23 cellular contexts compared by ENCODE assay signal in the genomic region with DNA sequence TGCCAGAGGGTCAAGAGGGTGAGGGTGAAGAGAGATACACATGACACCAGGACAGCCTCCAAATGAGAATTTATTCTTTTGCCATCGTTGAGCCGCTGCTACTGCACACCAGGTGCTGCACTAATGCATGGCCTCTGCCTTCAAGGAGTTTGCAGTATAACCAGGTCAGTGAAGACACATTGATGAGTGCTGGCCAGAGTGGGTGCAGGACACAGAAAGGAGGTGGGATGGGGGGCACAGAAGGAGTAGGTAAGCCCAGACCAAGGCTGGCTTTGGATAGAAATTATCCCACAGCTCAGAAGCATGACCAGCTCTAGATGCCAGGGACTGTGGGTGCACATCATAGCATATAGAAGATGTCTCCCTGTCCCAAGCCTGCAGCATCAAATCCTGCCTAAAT. TPM values are rescaled to one million over a fixed set of nuclear protein-coding genes. Genes with fewer than 3 reads are reported as not detected.
DNase-seq lines count a peak whose midpoint lies in the region; ATAC-seq and TF ChIP-seq lines count a peak whose summit lies in the region.
"Had no signal": no experiment of that assay in that cellular context is flagged by ENCODE, and none has a peak within 500 bp of the region (broad histone marks: within the 10 kb centered on the region; RNA-seq: fewer than 3 reads in every experiment).

No MANE protein-coding gene starts in this region.

- no peak overlapping the region for H3K4me3 ChIP-seq in endodermal cell (ENCODE audit: low read length)
- no peak overlapping the region for H3K4me3 ChIP-seq in PC-3 (ENCODE audit: low read length)
- H3K4me3 ChIP-seq: A549, GM12878, GM23248, HAP-1 had no signal

- H3K36me3 ChIP-seq in endodermal cell (ENCODE audit: control insufficient read depth, insufficient read depth, low read length) (no peaks in the 10 kb centered on the region), PC-3 (ENCODE audit: low read depth, low read length) (no peaks in the 10 kb centered on the region)
- H3K36me3 ChIP-seq: HAP-1 had no signal

- no peaks in the 10 kb centered on the region for H3K79me2 ChIP-seq in PC-3 (ENCODE audit: low read length)

- intact Hi-C loops in PC-3 (cut with micrococcal nuclease): no loop called here

- H3K4me1 Mint-ChIP-seq in endodermal cell: peaks cover 4% of the 10 kb centered on the region
- H3K4me1 Mint-ChIP-seq in stimulated activated memory B cell treated with anti-CD40 and anti-IgM and Interleukin-4, amounts not matched to agents 10 μg/mL and 1 μg/mL and 100 μg/mL, for 72 hours: peaks cover 5% of the 10 kb centered on the region
- H3K4me1 Mint-ChIP-seq: CD4-positive, alpha-beta memory T cell had no signal

- WGBS in endodermal cell (ENCODE audit: insufficient coverage in 1 of 2, insufficient read length in 1 of 2), 2 experiments: 83 to 93% methylated on average over 2 of the region's 2 CpGs

- no peaks in the 10 kb centered on the region for H3K36me3 Mint-ChIP-seq in endodermal cell (ENCODE audit: low read depth)
- H3K36me3 Mint-ChIP-seq in stimulated activated memory B cell treated with anti-CD40 and anti-IgM and Interleukin-4, amounts not matched to agents 10 μg/mL and 1 μg/mL and 100 μg/mL, for 72 hours: no peaks in the 10 kb centered on the region
- H3K36me3 Mint-ChIP-seq: CD4-positive, alpha-beta memory T cell had no signal

- H3K27me3 ChIP-seq in endodermal cell (ENCODE audit: control insufficient read depth, insufficient read depth, low read length, poor library complexity, severe bottlenecking) (no peaks in the 10 kb centered on the region), PC-3 (ENCODE audit: low read length) (no peaks in the 10 kb centered on the region)

- no peak overlapping the region for H3K27ac Mint-ChIP-seq in endodermal cell
- H3K27ac Mint-ChIP-seq in stimulated activated memory B cell treated with anti-CD40 and anti-IgM and Interleukin-4, amounts not matched to agents 10 μg/mL and 1 μg/mL and 100 μg/mL, for 72 hours: no peak overlapping the region
- H3K27ac Mint-ChIP-seq: CD4-positive, alpha-beta memory T cell had no signal

- H3K4me2 ChIP-seq in PC-3 (ENCODE audit: low read length): no peak overlapping the region
- H3K4me2 ChIP-seq: A549 had no signal

- no TSS peak for BruUV-seq in PC-3 (replicated peaks; lab: Mats Ljungman, UMichigan)

- H3K9me3 ChIP-seq in endodermal cell (ENCODE audit: control insufficient read depth, low read length) (no peaks in the 10 kb centered on the region), PC-3 (ENCODE audit: low read length) (no peaks in the 10 kb centered on the region)
- H3K9me3 ChIP-seq: A549, HAP-1 had no signal

- H3K4me1 ChIP-seq in endodermal cell (ENCODE audit: control insufficient read depth, insufficient read depth, low read length) (no peaks in the 10 kb centered on the region), PC-3 (ENCODE audit: insufficient read depth, low read length) (no peaks in the 10 kb centered on the region)

- H3K27me3 Mint-ChIP-seq in endodermal cell (ENCODE audit: insufficient read depth): no peaks in the 10 kb centered on the region
- no peaks in the 10 kb centered on the region for H3K27me3 Mint-ChIP-seq in stimulated activated memory B cell treated with anti-CD40 and anti-IgM and Interleukin-4, amounts not matched to agents 10 μg/mL and 1 μg/mL and 100 μg/mL, for 72 hours

- H2AFZ ChIP-seq in PC-3 (ENCODE audit: low read length): no peak overlapping the region
- H2AFZ ChIP-seq: GM23248 had no signal

- ATAC-seq in stimulated activated memory B cell treated with anti-CD40 and anti-IgM and Interleukin-4, amounts not matched to agents 10 μg/mL and 1 μg/mL and 100 μg/mL, for 72 hours: peak; percentile 9
- no peak for ATAC-seq in PC-3
- no peak for ATAC-seq in HG02763 (IDR thresholded peaks at IDR 0.05; ENCODE audit: unreplicated experiment)
- ATAC-seq: A549, GM12878, HepG2 had no signal

- DNase-seq in activated CD8-positive, alpha-beta memory T cell treated with anti-CD3 and anti-CD28 coated beads, Interleukin-2, amount 50 U/mL, for 48 hours: peak; percentile 12
- DNase-seq in activated CD8-positive, alpha-beta memory T cell treated with anti-CD3 and anti-CD28 coated beads, Interleukin-2, amount 50 U/mL, for 4 hours: no peak
- DNase-seq in endodermal cell: peak; percentile 13
- DNase-seq in PC-3: no peak
- no peak for DNase-seq in DMS114 treated with DMSO at 0.1 percent for 48 hours (lab: John Stamatoyannopoulos, UW; ENCODE audit: unreplicated experiment)
- DNase-seq: AML-193; CD4-positive, alpha-beta memory T cell; DMS53; DND-41; EL; GM23248; KG1 had no signal

- H3K9ac ChIP-seq in endodermal cell (ENCODE audit: extremely low read depth, low read length, poor library complexity, severe bottlenecking) (no peak overlapping the region), PC-3 (ENCODE audit: low read length) (no peak overlapping the region)
- H3K9ac ChIP-seq: GM23248 had no signal

- no peak overlapping the region for H3K4me3 Mint-ChIP-seq in endodermal cell
- H3K4me3 Mint-ChIP-seq in stimulated activated memory B cell treated with anti-CD40 and anti-IgM and Interleukin-4, amounts not matched to agents 10 μg/mL and 1 μg/mL and 100 μg/mL, for 72 hours: no peak overlapping the region
- H3K4me3 Mint-ChIP-seq: CD4-positive, alpha-beta memory T cell had no signal

- H3K9me3 Mint-ChIP-seq in endodermal cell: no peaks in the 10 kb centered on the region
- H3K9me3 Mint-ChIP-seq in stimulated activated memory B cell treated with anti-CD40 and anti-IgM and Interleukin-4, amounts not matched to agents 10 μg/mL and 1 μg/mL and 100 μg/mL, for 72 hours: no peaks in the 10 kb centered on the region
- H3K9me3 Mint-ChIP-seq: CD4-positive, alpha-beta memory T cell had no signal

- POLR2A ChIA-PET in PC-3 (lab: Charles Lee; ENCODE audit: unreplicated experiment): no interaction called here

- H4K20me1 ChIP-seq in PC-3 (ENCODE audit: low read length): no peaks in the 10 kb centered on the region

- no peaks in the 10 kb centered on the region for H3F3A ChIP-seq in PC-3 (ENCODE audit: low read length, unreplicated experiment)

- no peaks in the 10 kb centered on the region for H3K9me2 ChIP-seq in PC-3 (replicated peaks; ENCODE audit: low read length)

- no peak for TF ChIP-seq CTCF in endodermal cell (conservative IDR thresholded peaks at IDR 0.05)
- no peak for TF ChIP-seq CTCF in PC-3 (conservative IDR thresholded peaks at IDR 0.05; ENCODE audit: low read depth, low read length)

- CTCF ChIA-PET in PC-3 (lab: Charles Lee): no interaction called here

- H3K27ac ChIP-seq in endodermal cell (ENCODE audit: low read depth, low read length) (no peak overlapping the region), PC-3 (ENCODE audit: low read length) (no peak overlapping the region)
- H3K27ac ChIP-seq: 22Rv1, A549, C4-2B, GM23248 had no signal

RNA-seq across cellular contexts. Expression of gene FOXI1, which starts 38.0 kb away (rescaled TPM):
- total RNA-seq in endodermal cell (1 to 10 TPM in 1 of 2 donors, under 1 TPM in 1; 0.44 to 3.5 TPM), PC-3 (2014; rRNA removed) (not detected in 2 replicates)
- 0.18 TPM for polyA plus RNA-seq in endodermal cell (2013, experiment 1 of 2)
- 0.17 TPM for polyA plus RNA-seq in endodermal cell (2013, experiment 2 of 2)
- total RNA-seq: CD4-positive, alpha-beta memory T cell; G401; GM12878; GM23248; H4; HepG2 had no signal
- polyA plus RNA-seq: A549; BJ; CD4-positive, alpha-beta memory T cell; GM12878; GM23248; HepG2 had no signal

Comparison
In these comparisons a context has a peak if more than half of its experiments do, and no peak if none do; other contexts are left out.
1. DNase-seq: peak in activated CD8-positive, alpha-beta memory T cell treated with anti-CD3 and anti-CD28 coated beads, Interleukin-2, amount 50 U/mL, for 48 hours (single experiment) and endodermal cell (single experiment); none in activated CD8-positive, alpha-beta memory T cell treated with anti-CD3 and anti-CD28 coated beads, Interleukin-2, amount 50 U/mL, for 4 hours (single experiment), PC-3 (single experiment) and DMS114 treated with DMSO at 0.1 percent for 48 hours (single experiment).